ENCODE assay signal across 21 cellular contexts in the genomic region with DNA sequence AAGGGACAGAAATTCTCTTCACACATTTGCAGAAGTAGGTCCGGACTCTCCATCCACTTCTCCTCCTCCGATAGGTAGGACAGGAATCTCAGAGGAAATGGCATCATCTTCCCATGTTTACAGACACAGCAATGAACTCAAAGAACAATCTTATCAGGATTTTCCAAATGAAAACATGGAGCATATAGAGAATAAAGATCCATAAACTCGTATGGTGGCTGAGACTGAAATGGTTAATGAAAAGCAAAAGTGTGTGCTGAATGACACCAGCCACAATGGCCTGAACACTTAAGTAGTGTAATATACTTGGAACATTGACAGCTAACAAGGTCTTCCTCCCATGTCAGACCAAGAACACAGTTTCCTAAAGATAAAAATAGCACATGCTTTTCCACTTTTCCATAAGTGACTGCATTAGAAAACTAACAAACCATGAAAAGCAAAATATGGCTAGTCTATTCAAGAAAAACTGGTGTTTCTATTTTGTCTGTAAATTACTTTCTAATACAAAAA. TPM values are rescaled to one million over a fixed set of nuclear protein-coding genes. Genes with fewer than 3 reads are reported as not detected.
"Had no signal": no experiment of that assay in that cellular context is flagged by ENCODE, and none has a peak within 500 bp of the region (broad histone marks: within the 10 kb centered on the region; RNA-seq: fewer than 3 reads in every experiment).

No MANE protein-coding gene starts in this region.

- H3K4me3 ChIP-seq: body of pancreas, lung, skin epidermis, stomach, testis had no signal

- DNase-seq: activated CD4-positive, alpha-beta T cell treated with anti-CD3 and anti-CD28 coated beads for 48 hours; activated CD4-positive, CD25-positive, alpha-beta regulatory T cell; activated CD8-positive, alpha-beta T cell treated with anti-CD3 and anti-CD28 coated beads for 36 hours; activated naive CD4-positive, alpha-beta T cell treated with anti-CD3 and anti-CD28 coated beads for 36 hours; activated T-cell treated with anti-CD3 and anti-CD28 coated beads, Interleukin-2, amount 50 U/mL, for 4 hours; body of pancreas; caudate nucleus; erythroblast; immature natural killer cell; kidney glomerular epithelial cell; nucleus accumbens; retina; stimulated activated CD4-positive, alpha-beta T cell treated with anti-CD3 and anti-CD28 coated beads, Interleukin-15, amount 100 ng/mL, for 24 hours; stimulated activated CD4-positive, alpha-beta T cell treated with anti-CD3 and anti-CD28 coated beads, Interleukin-2, amount 100 ng/mL, for 48 hours; stomach; T-cell; testis had no signal

- H3K27me3 ChIP-seq: body of pancreas, stomach, testis had no signal

- H3K4me1 ChIP-seq: testis had no signal

- H3K9me3 ChIP-seq: body of pancreas, stomach, testis had no signal

- H3K27ac ChIP-seq: body of pancreas, skin epidermis, stomach, testis had no signal

- ATAC-seq: activated CD8-positive, alpha-beta T cell treated with anti-CD3 and anti-CD28 coated beads for 36 hours; activated T-cell treated with anti-CD3 and anti-CD28 coated beads, Interleukin-2, amount 50 U/mL, for 4 hours; body of pancreas; natural killer cell treated with Interleukin-12 subunit alpha and Interleukin-12 subunit beta and Interleukin-15 and Interleukin-18, amount 100 ng/mL, for 72 hours; T-cell had no signal

RNA-seq across cellular contexts. Expression of a gene that starts 5.8 kb away (rescaled TPM):
- total RNA-seq: mesothelial cell of epicardium had no signal

RNA-seq across cellular contexts. Expression of a gene that starts 42.1 kb away (rescaled TPM):
- total RNA-seq: activated naive CD4-positive, alpha-beta T cell treated with anti-CD3 and anti-CD28 coated beads for 36 hours; mesothelial cell of epicardium had no signal

RNA-seq across cellular contexts. Expression of a gene that starts 51.9 kb away (rescaled TPM):
- total RNA-seq: activated CD8-positive, alpha-beta T cell treated with anti-CD3 and anti-CD28 coated beads for 36 hours; activated naive CD4-positive, alpha-beta T cell treated with anti-CD3 and anti-CD28 coated beads for 36 hours; activated T-cell treated with anti-CD3 and anti-CD28 coated beads, Interleukin-2, amount 50 U/mL, for 4 hours; mesothelial cell of epicardium had no signal
- polyA plus RNA-seq: immature natural killer cell had no signal

RNA-seq across cellular contexts. Expression of a gene that starts 58.9 kb away (rescaled TPM):
- total RNA-seq: activated naive CD4-positive, alpha-beta T cell treated with anti-CD3 and anti-CD28 coated beads for 36 hours; mesothelial cell of epicardium had no signal
